ENCODE assay signal across 8 cellular contexts in the genomic region with DNA sequence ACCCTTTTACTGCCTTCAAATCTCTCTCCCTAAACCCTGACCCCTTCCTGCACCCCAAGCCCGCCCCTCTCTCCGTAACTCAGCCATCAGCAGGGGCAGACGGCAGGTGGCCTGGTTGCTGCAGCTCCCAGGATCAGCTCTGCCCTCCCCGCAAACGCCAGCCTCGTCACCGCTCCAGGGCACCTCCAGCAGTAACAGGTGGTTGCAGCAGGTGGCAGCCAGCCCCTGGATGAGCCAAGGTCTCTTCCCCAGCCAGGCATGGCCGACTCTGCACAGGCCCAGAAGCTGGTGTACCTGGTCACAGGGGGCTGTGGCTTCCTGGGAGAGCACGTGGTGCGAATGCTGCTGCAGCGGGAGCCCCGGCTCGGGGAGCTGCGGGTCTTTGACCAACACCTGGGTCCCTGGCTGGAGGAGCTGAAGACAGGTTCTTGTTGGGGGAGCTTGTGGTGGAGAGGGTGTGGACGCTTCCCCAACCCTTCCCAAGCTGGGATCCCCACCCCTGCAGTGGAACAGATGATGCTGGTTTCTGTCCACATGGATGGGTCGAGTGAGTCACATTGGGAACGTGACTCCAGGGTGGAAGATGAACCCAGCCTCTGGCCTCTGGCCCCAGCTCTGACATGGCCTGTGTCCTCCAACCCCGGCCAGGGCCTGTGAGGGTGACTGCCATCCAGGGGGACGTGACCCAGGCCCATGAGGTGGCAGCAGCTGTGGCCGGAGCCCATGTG. TPM values are rescaled to one million over a fixed set of nuclear protein-coding genes. Genes with fewer than 3 reads are reported as not detected.
DNase-seq lines count a peak whose midpoint lies in the region; ATAC-seq and TF ChIP-seq lines count a peak whose summit lies in the region.

No MANE protein-coding gene starts in this region.

- H3K9me3 ChIP-seq in heart left ventricle (no peaks in the 10 kb centered on the region), gastrocnemius medialis (no peaks in the 10 kb centered on the region)

- H3K4me3 ChIP-seq in heart left ventricle (peak overlapping the region in 11 of 12 donors; percentile 24 to 79 (median 61)), gastrocnemius medialis (peak overlapping the region; percentile 50 to 66 (median 55))

- DNase-seq in ACHN (peak; percentile 79), HT-29 (ENCODE audit: low spot score) (peak; percentile 82), SK-MEL-5 (ENCODE audit: low read depth, low spot score) (peak; percentile 8), heart left ventricle (peak in 1 of 5 donors; percentile 54), gastrocnemius medialis (peak; percentile 26 to 75), KBM-7 (no peak)

- H3K27ac ChIP-seq in heart left ventricle (peak overlapping the region in 10 of 12 donors; percentile 26 to 82 (median 66)), gastrocnemius medialis (peak overlapping the region; percentile 69 to 86 (median 78))

- H3K4me1 ChIP-seq in heart left ventricle (peaks cover 0 to 21% (median 11%) of the 10 kb centered on the region in 12 donors), gastrocnemius medialis (peaks cover 9 to 15% of the 10 kb centered on the region in 2 donors)

- in situ Hi-C loops in ACHN (cut with HindIII; ENCODE audit: low pct_ligation_motif_present, low pct_unique_long_range_greater_than_20kb, low sequenced_read_pairs): no loop called here
- in situ Hi-C loops in SK-MEL-5 (cut with HindIII; ENCODE audit: low pct_unique_long_range_greater_than_20kb, low sequenced_read_pairs): no loop called here
- in situ Hi-C loops in gastrocnemius medialis (cut with MboI; ENCODE audit: low sequenced_read_pairs in 4 of 4): loop anchor here in 3 of 4 donors (10.0 to 25.0 kb wide), 5 partner anchors 102 to 877 kb away; partner anchors contain the start of genes ZNF267 (in 3 of the 3), ZNF843 (in 2 of the 3), COX6A2 (in 1 of the 3) and PRSS36 (in 1 of the 3)
- in situ Hi-C loops in KBM-7 (cut with MboI; ENCODE audit: low pct_unique_long_range_greater_than_20kb, low sequenced_read_pairs): no loop called here

- peak; percentile 9 to 41 (median 33) for ATAC-seq in heart left ventricle
- peak; percentile 61 to 64 for ATAC-seq in gastrocnemius medialis
- ATAC-seq in GM18498 (IDR thresholded peaks at IDR 0.05; ENCODE audit: unreplicated experiment): no peak
- no peak for ATAC-seq in HG03432 (IDR thresholded peaks at IDR 0.05; ENCODE audit: unreplicated experiment)

- TF ChIP-seq CTCF in heart left ventricle (IDR thresholded peaks at IDR 0.05) (no peak), gastrocnemius medialis (IDR thresholded peaks at IDR 0.05 in 4 of 5, conservative IDR thresholded peaks at IDR 0.05 in 1 of 5) (no peak)

- intact Hi-C loops in heart left ventricle (cut with DNase I): loop anchor here in 9 of 10 donors (1.0 to 10.0 kb wide), 20 partner anchors 47 to 889 kb away; partner anchors contain the start of genes ZNF843 (in 5 of the 9), VKORC1 (in 3 of the 9), ZNF646 (in 3 of the 9) and ZNF668 (in 3 of the 9)
- intact Hi-C loops in gastrocnemius medialis (cut with DNase I; ENCODE audit: low total_unique reads): loop anchor here (2.0 to 10.0 kb wide), 5 partner anchors 87 to 883 kb away; partner anchors contain the start of genes VKORC1, ZNF646, ZNF668 and ZNF843

- TF ChIP-seq POLR2A in heart left ventricle (IDR thresholded peaks at IDR 0.05): no peak
- TF ChIP-seq POLR2A in gastrocnemius medialis (IDR thresholded peaks at IDR 0.05): no peak

- H3K27me3 ChIP-seq in heart left ventricle (no peaks in the 10 kb centered on the region), gastrocnemius medialis (no peaks in the 10 kb centered on the region)

- WGBS in heart left ventricle, 4 donors: 41 to 65% (median 55%) methylated on average over 12 to 20 of the region's 20 CpGs

- H3K36me3 ChIP-seq in heart left ventricle (peaks cover 0 to 56% (median 31%) of the 10 kb centered on the region in 9 donors), gastrocnemius medialis (peaks cover 0 to 27% of the 10 kb centered on the region in 2 donors)

RNA-seq across cellular contexts. Expression of gene HSD3B7, which starts 0.6 kb away (rescaled TPM):
- 24.7 and 28.9 TPM in 2 replicates for total RNA-seq in HT-29 (2014; rRNA removed; shearing (Covaris generic))
- total RNA-seq in SK-MEL-5 (2014; rRNA removed; shearing (Covaris generic)): 4.3 and 5.2 TPM in 2 replicates
- 6.6 and 7.7 TPM in 2 replicates for polyA plus RNA-seq in SK-MEL-5 (2015; cell fraction: cytosol; rRNA removed)
- polyA plus RNA-seq in SK-MEL-5 (2015; cell fraction: nucleus; rRNA removed): 8.3 and 12.0 TPM in 2 replicates
- total RNA-seq in heart left ventricle (10 to 100 TPM in 3 of 9 donors, 1 to 10 TPM in 6; 3.8 to 27.2 (median 6.9) TPM), gastrocnemius medialis (1 to 10 TPM; 1.5 to 6.8 (median 5.4) TPM)
- polyA plus RNA-seq in heart left ventricle: 1 to 10 TPM; 7.1 to 7.8 TPM

RNA-seq across cellular contexts. Expression of gene STX1B, which starts 24.9 kb away (rescaled TPM):
- not detected in 2 replicates for total RNA-seq in HT-29 (2014; rRNA removed; shearing (Covaris generic))
- 0.13 TPM in 1 of 2 replicates, not detected in the other for total RNA-seq in SK-MEL-5 (2014; rRNA removed; shearing (Covaris generic))
- 0.27 TPM in 1 of 2 replicates, not detected in the other for polyA plus RNA-seq in SK-MEL-5 (2015; cell fraction: cytosol; rRNA removed)
- 0.26 TPM in 1 of 2 replicates, not detected in the other for polyA plus RNA-seq in SK-MEL-5 (2015; cell fraction: nucleus; rRNA removed)
- total RNA-seq in heart left ventricle: 1 to 10 TPM in 4 of 9 donors, under 1 TPM in 5; 0.20 to 2.1 (median 1.00) TPM
- polyA plus RNA-seq in heart left ventricle: under 1 TPM; 0.22 to 0.76 TPM
- total RNA-seq in gastrocnemius medialis: under 1 TPM in 2 of 4 donors, not detected in 2; 0.13 to 0.36 TPM

RNA-seq across cellular contexts. Expression of gene SETD1A, which starts 28.0 kb away (rescaled TPM):
- total RNA-seq in HT-29 (2014; rRNA removed; shearing (Covaris generic)): 7.7 and 9.8 TPM in 2 replicates
- 1.8 and 4.0 TPM in 2 replicates for total RNA-seq in SK-MEL-5 (2014; rRNA removed; shearing (Covaris generic))
- 15.8 and 20.7 TPM in 2 replicates for polyA plus RNA-seq in SK-MEL-5 (2015; cell fraction: cytosol; rRNA removed)
- polyA plus RNA-seq in SK-MEL-5 (2015; cell fraction: nucleus; rRNA removed): 23.1 and 30.8 TPM in 2 replicates
- total RNA-seq in heart left ventricle: 10 to 100 TPM in 3 of 9 donors, 1 to 10 TPM in 6; 4.6 to 12.1 (median 9.0) TPM
- polyA plus RNA-seq in heart left ventricle: 1 to 10 TPM; 8.1 to 9.3 TPM
- total RNA-seq in gastrocnemius medialis: 10 to 100 TPM in 2 of 4 donors, 1 to 10 TPM in 2; 3.8 to 15.4 (median 9.8) TPM

RNA-seq across cellular contexts. Expression of gene ORAI3, which starts 36.7 kb away (rescaled TPM):
- 16.9 and 22.9 TPM in 2 replicates for total RNA-seq in HT-29 (2014; rRNA removed; shearing (Covaris generic))
- 35.2 and 43.9 TPM in 2 replicates for total RNA-seq in SK-MEL-5 (2014; rRNA removed; shearing (Covaris generic))
- 42.9 and 45.9 TPM in 2 replicates for polyA plus RNA-seq in SK-MEL-5 (2015; cell fraction: cytosol; rRNA removed)
- polyA plus RNA-seq in SK-MEL-5 (2015; cell fraction: nucleus; rRNA removed): 14.5 and 15.9 TPM in 2 replicates
- 10 to 100 TPM in 6 of 9 donors, 1 to 10 TPM in 3; 8.5 to 28.9 (median 14.1) TPM for total RNA-seq in heart left ventricle
- polyA plus RNA-seq in heart left ventricle: 10 to 100 TPM in 1 of 2 donors, 1 to 10 TPM in 1; 8.1 to 10.8 TPM
- total RNA-seq in gastrocnemius medialis: 10 to 100 TPM; 10.3 to 15.6 (median 12.5) TPM

RNA-seq across cellular contexts. Expression of gene STX4, which starts 47.8 kb away (rescaled TPM):
- 17.1 and 17.9 TPM in 2 replicates for total RNA-seq in HT-29 (2014; rRNA removed; shearing (Covaris generic))
- total RNA-seq in SK-MEL-5 (2014; rRNA removed; shearing (Covaris generic)): 9.6 and 10.5 TPM in 2 replicates
- polyA plus RNA-seq in SK-MEL-5 (2015; cell fraction: cytosol; rRNA removed): 14.8 and 16.1 TPM in 2 replicates
- 52.2 and 79.7 TPM in 2 replicates for polyA plus RNA-seq in SK-MEL-5 (2015; cell fraction: nucleus; rRNA removed)
- total RNA-seq in heart left ventricle (10 to 100 TPM; 19.5 to 65.8 (median 39.7) TPM), gastrocnemius medialis (10 to 100 TPM; 14.9 to 24.3 (median 21.4) TPM)
- polyA plus RNA-seq in heart left ventricle: 10 to 100 TPM; 50.5 to 73.8 TPM

Comparison
In these comparisons a context has a peak if more than half of its experiments do, and no peak if none do; other contexts are left out.
1. ATAC-seq: peak in heart left ventricle (4 of 4) and gastrocnemius medialis (2 of 2); none in GM18498 (single experiment) and HG03432 (single experiment).
2. in situ Hi-C loops: an anchor here in gastrocnemius medialis (10.0 to 25.0 kb wide); none called in ACHN, SK-MEL-5 and KBM-7.